19 cellular contexts compared by ENCODE assay signal in genomic region chr4:126757219-126757618, GRCh38.
DNase-seq lines count a peak whose midpoint lies in the region; TF ChIP-seq lines count a peak whose summit lies in the region.
"Had no signal": no experiment of that assay in that cellular context is flagged by ENCODE, and none has a peak within 500 bp of the region (broad histone marks: within the 10 kb centered on the region; RNA-seq: fewer than 3 reads in every experiment).

No MANE protein-coding gene starts in this region.

- TF ChIP-seq CTCF in brain microvascular endothelial cell (IDR thresholded peaks at IDR 0.05; ENCODE audit: low read depth, low read length, missing control alignments) = no peak

- H3K27ac Mint-ChIP-seq in activated naive CD4-positive, alpha-beta T cell treated with anti-CD3 and anti-CD28 coated beads, Interleukin-2, amount 10 ng/mL, durations not matched to agents 7 days and 5 days = no peak overlapping the region
- H3K27ac Mint-ChIP-seq: HFFc6 had no signal

- no peak overlapping the region for H3K4me3 Mint-ChIP-seq in activated naive CD4-positive, alpha-beta T cell treated with anti-CD3 and anti-CD28 coated beads, Interleukin-2, amount 10 ng/mL, durations not matched to agents 7 days and 5 days
- H3K4me3 Mint-ChIP-seq: HFFc6 had no signal

- H3K27me3 Mint-ChIP-seq in activated naive CD4-positive, alpha-beta T cell treated with anti-CD3 and anti-CD28 coated beads, Interleukin-2, amount 10 ng/mL, durations not matched to agents 7 days and 5 days = no peaks in the 10 kb centered on the region

- no peaks in the 10 kb centered on the region for H3K36me3 Mint-ChIP-seq in activated naive CD4-positive, alpha-beta T cell treated with anti-CD3 and anti-CD28 coated beads, Interleukin-2, amount 10 ng/mL, durations not matched to agents 7 days and 5 days

- H3K9me3 Mint-ChIP-seq in activated naive CD4-positive, alpha-beta T cell treated with anti-CD3 and anti-CD28 coated beads, Interleukin-2, amount 10 ng/mL, durations not matched to agents 7 days and 5 days = peaks cover 2% of the 10 kb centered on the region

- CTCF ChIA-PET in activated naive CD4-positive, alpha-beta T cell treated with anti-CD3 and anti-CD28 coated beads, Interleukin-2, amount 10 ng/mL, durations not matched to agents 7 days and 5 days (lab: Charles Lee) = no interaction called here

- H3K27ac ChIP-seq in brain microvascular endothelial cell = no peak overlapping the region
- H3K27ac ChIP-seq: A549, C4-2B, KMS-11, Peyer's patch had no signal

- H3K27me3 ChIP-seq in brain microvascular endothelial cell (replicated peaks) = no peaks in the 10 kb centered on the region
- H3K27me3 ChIP-seq: MG63, Peyer's patch had no signal

- peak; percentile 24 for DNase-seq in HT1080 (ENCODE audit: low read depth)
- DNase-seq in RPMI7951 (ENCODE audit: low read depth) = peak; percentile 62
- peak; percentile 22 for DNase-seq in brain microvascular endothelial cell
- peak; percentile 88 for DNase-seq in myocyte (ENCODE audit: low read depth)
- no peak for DNase-seq in stimulated activated naive CD4-positive, alpha-beta T cell (lab: John Stamatoyannopoulos, UW)
- DNase-seq in activated naive CD4-positive, alpha-beta T cell treated with anti-CD3 and anti-CD28 coated beads, Interleukin-2, amount 10 ng/mL, durations not matched to agents 7 days and 5 days = no peak
- no peak for DNase-seq in amygdala (lab: John Stamatoyannopoulos, UW)
- DNase-seq in inferior parietal cortex (ENCODE audit: extremely low spot score) = no peak
- DNase-seq: DMS 273 treated with DMSO at 0.1 percent for 48 hours, GF-D8, HFFc6, MG63, NCI-H1092 treated with DMSO at 0.1 percent for 48 hours, NCI-H524 treated with DMSO at 0.1 percent for 48 hours, Peyer's patch, Right ventricle myocardium superior had no signal

- H3K4me3 ChIP-seq in brain microvascular endothelial cell (ENCODE audit: low read depth, low read length) = no peak overlapping the region
- H3K4me3 ChIP-seq: A549, MG63, Peyer's patch had no signal

- no peaks in the 10 kb centered on the region for H3K4me1 Mint-ChIP-seq in activated naive CD4-positive, alpha-beta T cell treated with anti-CD3 and anti-CD28 coated beads, Interleukin-2, amount 10 ng/mL, durations not matched to agents 7 days and 5 days

- in situ Hi-C loops in brain microvascular endothelial cell (cut with HindIII; ENCODE audit: low pct_ligation_motif_present, low sequenced_read_pairs) = no loop called here

- no peaks in the 10 kb centered on the region for H3K36me3 ChIP-seq in brain microvascular endothelial cell (replicated peaks)
- H3K36me3 ChIP-seq: MG63, Peyer's patch had no signal

Comparison
In these comparisons a context has a peak if more than half of its experiments do, and no peak if none do; other contexts are left out.
1. DNase-seq: peak in HT1080 (single experiment), RPMI7951 (single experiment), brain microvascular endothelial cell (single experiment) and myocyte (single experiment); none in stimulated activated naive CD4-positive, alpha-beta T cell (0 of 6), activated naive CD4-positive, alpha-beta T cell treated with anti-CD3 and anti-CD28 coated beads, Interleukin-2, amount 10 ng/mL, durations not matched to agents 7 days and 5 days (single experiment), amygdala (0 of 56) and inferior parietal cortex (single experiment).